14 cellular contexts compared by ENCODE assay signal in genomic region chr7:108234981-108235450, GRCh38.
DNase-seq lines count a peak whose midpoint lies in the region; ATAC-seq, FAIRE-seq and TF ChIP-seq lines count a peak whose summit lies in the region.
"Had no signal": no experiment of that assay in that cellular context is flagged by ENCODE, and none has a peak within 500 bp of the region (broad histone marks: within the 10 kb centered on the region; RNA-seq: fewer than 3 reads in every experiment).

No MANE protein-coding gene starts in this region.

- no peak for ATAC-seq in GM21723 (IDR thresholded peaks at IDR 0.05; ENCODE audit: unreplicated experiment)
- no peak for ATAC-seq in GM21825 (IDR thresholded peaks at IDR 0.05; ENCODE audit: unreplicated experiment)

- no peaks in the 10 kb centered on the region for H3K79me2 ChIP-seq in astrocyte (ENCODE audit: insufficient read depth, low read length)

- H3K4me3 Mint-ChIP-seq in Caco-2 (ENCODE audit: unreplicated experiment) (peak overlapping the region; percentile 40), astrocyte (ENCODE audit: unreplicated experiment) (no peak overlapping the region)
- H3K4me3 Mint-ChIP-seq: activated naive CD8-positive, alpha-beta T cell; B cell; memory B cell had no signal

- H3K36me3 Mint-ChIP-seq in Caco-2 (ENCODE audit: insufficient read depth, unreplicated experiment) (peaks cover 14% of the 10 kb centered on the region), astrocyte (ENCODE audit: low read depth, unreplicated experiment) (no peaks in the 10 kb centered on the region)
- H3K36me3 Mint-ChIP-seq: memory B cell had no signal

- in situ Hi-C loops in KBM-7 (cut with MboI; ENCODE audit: low pct_unique_long_range_greater_than_20kb, low sequenced_read_pairs) = no loop called here

- no peak overlapping the region for H3K9ac ChIP-seq in astrocyte (ENCODE audit: low read length)

- TF ChIP-seq POLR2A in spleen (IDR thresholded peaks at IDR 0.05) = no peak

- H3K27me3 Mint-ChIP-seq in Caco-2 (ENCODE audit: insufficient read depth, unreplicated experiment) (no peaks in the 10 kb centered on the region), astrocyte (ENCODE audit: low read depth, unreplicated experiment) (no peaks in the 10 kb centered on the region)
- H3K27me3 Mint-ChIP-seq: activated naive CD8-positive, alpha-beta T cell; B cell; memory B cell had no signal

- CTCF ChIA-PET in Caco-2 (lab: Charles Lee) = interaction anchor here (1.3 kb wide), 1 partner anchor 12 kb away, joined by 3 read pairs; no protein-coding TSS in a partner anchor

- TF ChIP-seq CTCF in Caco-2 (IDR thresholded peaks at IDR 0.05; ENCODE audit: insufficient read depth in 1 of 2, low read depth in 1 of 2, low read length in 1 of 2, severe bottlenecking in 1 of 2, unreplicated experiment in 1 of 2) = no peak
- no peak for TF ChIP-seq CTCF in astrocyte (IDR thresholded peaks at IDR 0.05; ENCODE audit: insufficient read depth, low read depth, low read length)
- TF ChIP-seq CTCF in spleen (IDR thresholded peaks at IDR 0.05 in 8 of 11, conservative IDR thresholded peaks at IDR 0.05 in 3 of 11) = no peak

- H3K27ac ChIP-seq in astrocyte (ENCODE audit: low read depth, low read length) (no peak overlapping the region), mesodermal cell (ENCODE audit: low read depth, low read length, severe bottlenecking) (peak overlapping the region; percentile 57), spleen (no peak overlapping the region)
- H3K27ac ChIP-seq: upper lobe of left lung had no signal

- H3K36me3 ChIP-seq in Caco-2 (ENCODE audit: control insufficient read depth, insufficient read depth, low read length) (no peaks in the 10 kb centered on the region), astrocyte (ENCODE audit: insufficient read depth, low read length) (no peaks in the 10 kb centered on the region), mesodermal cell (ENCODE audit: control insufficient read depth, insufficient read depth, low read length) (no peaks in the 10 kb centered on the region), spleen (no peaks in the 10 kb centered on the region), MG63 (no peaks in the 10 kb centered on the region)
- H3K36me3 ChIP-seq: upper lobe of left lung had no signal

- H3K4me2 ChIP-seq in astrocyte (ENCODE audit: low read length) = peak overlapping the region; percentile 21

- H3K27ac Mint-ChIP-seq in Caco-2 (ENCODE audit: unreplicated experiment) = peak overlapping the region; percentile 81
- peak overlapping the region; percentile 77 for H3K27ac Mint-ChIP-seq in astrocyte (ENCODE audit: unreplicated experiment)
- H3K27ac Mint-ChIP-seq: activated naive CD8-positive, alpha-beta T cell; B cell; memory B cell had no signal

- DNase-seq in Caco-2 = no peak
- DNase-seq in KBM-7 = peak; percentile 69
- DNase-seq in astrocyte (ENCODE audit: low read depth) = no peak
- no peak for DNase-seq in spleen
- no peak for DNase-seq in MG63
- DNase-seq: activated CD4-positive, CD25-positive, alpha-beta regulatory T cell treated with anti-CD3 and anti-CD28 coated beads, Interleukin-2, amount 50 U/mL, for 72 hours; NCI-H2171; upper lobe of left lung had no signal

- intact Hi-C loops in Caco-2 (cut with micrococcal nuclease; ENCODE audit: unreplicated experiment) = loop anchor here (1.0 to 5.0 kb wide), 5 partner anchors 11 to 233 kb away; partner anchors contain the start of gene LAMB1
- intact Hi-C loops in spleen (cut with DNase I; ENCODE audit: low total_unique reads) = no loop called here

- no peaks in the 10 kb centered on the region for H4K20me1 ChIP-seq in astrocyte (ENCODE audit: insufficient read depth, low read length)

- no peaks in the 10 kb centered on the region for H3K9me3 ChIP-seq in Caco-2
- no peaks in the 10 kb centered on the region for H3K9me3 ChIP-seq in astrocyte (ENCODE audit: insufficient read depth, low read depth, low read length)
- no peaks in the 10 kb centered on the region for H3K9me3 ChIP-seq in mesodermal cell (ENCODE audit: control insufficient read depth, low read length)
- no peaks in the 10 kb centered on the region for H3K9me3 ChIP-seq in spleen
- H3K9me3 ChIP-seq in MG63 = no peaks in the 10 kb centered on the region
- H3K9me3 ChIP-seq: upper lobe of left lung had no signal

- H3K27me3 ChIP-seq in Caco-2 (replicated peaks; ENCODE audit: control insufficient read depth, insufficient read depth, low read length) (no peaks in the 10 kb centered on the region), astrocyte (ENCODE audit: insufficient read depth, low read length) (no peaks in the 10 kb centered on the region), spleen (replicated peaks in 1 of 7) (no peaks in the 10 kb centered on the region), MG63 (no peaks in the 10 kb centered on the region)
- H3K27me3 ChIP-seq: upper lobe of left lung had no signal

- POLR2A ChIA-PET in Caco-2 (lab: Charles Lee) = interaction anchor here (1.0 kb wide), 1 partner anchor 64 kb away, joined by 3 read pairs; no protein-coding TSS in a partner anchor

- no TSS peak for BruUV-seq in Caco-2 (replicated peaks; lab: Mats Ljungman, UMichigan)

- H2AFZ ChIP-seq in astrocyte (ENCODE audit: low read depth, low read length) = no peak overlapping the region

- peaks cover 44% of the 10 kb centered on the region for H3K4me1 Mint-ChIP-seq in Caco-2 (ENCODE audit: low read depth, unreplicated experiment)
- H3K4me1 Mint-ChIP-seq in astrocyte (ENCODE audit: low read depth, unreplicated experiment) = peaks cover 37% of the 10 kb centered on the region
- H3K4me1 Mint-ChIP-seq: memory B cell had no signal

- H3K4me1 ChIP-seq in Caco-2 (peaks cover 59% of the 10 kb centered on the region), astrocyte (ENCODE audit: insufficient read depth, low read length) (peaks cover 7% of the 10 kb centered on the region), mesodermal cell (ENCODE audit: control insufficient read depth, insufficient read depth, low read length, poor library complexity, severe bottlenecking) (peaks cover 34% of the 10 kb centered on the region), spleen (peaks cover 0 to 13% (median 0%) of the 10 kb centered on the region in 6 donors)
- H3K4me1 ChIP-seq: upper lobe of left lung had no signal

- FAIRE-seq in astrocyte (lab: Jason Lieb, UNC) = peak; percentile 93

- H3K9me3 Mint-ChIP-seq in Caco-2 (ENCODE audit: unreplicated experiment) = no peaks in the 10 kb centered on the region
- H3K9me3 Mint-ChIP-seq in astrocyte (ENCODE audit: unreplicated experiment) = no peaks in the 10 kb centered on the region
- H3K9me3 Mint-ChIP-seq: memory B cell had no signal

- H3K4me3 ChIP-seq in Caco-2 (ENCODE audit: low read depth, low read length) = no peak overlapping the region
- H3K4me3 ChIP-seq in astrocyte (ENCODE audit: insufficient read depth, low read depth, low read length) = no peak overlapping the region
- H3K4me3 ChIP-seq in mesodermal cell (ENCODE audit: extremely low read depth, insufficient read depth, low read length, poor library complexity, severe bottlenecking) = no peak overlapping the region
- H3K4me3 ChIP-seq in spleen = no peak overlapping the region
- no peak overlapping the region for H3K4me3 ChIP-seq in MG63
- H3K4me3 ChIP-seq: upper lobe of left lung had no signal
